ENCODE assay signal across 23 cellular contexts in the genomic region with DNA sequence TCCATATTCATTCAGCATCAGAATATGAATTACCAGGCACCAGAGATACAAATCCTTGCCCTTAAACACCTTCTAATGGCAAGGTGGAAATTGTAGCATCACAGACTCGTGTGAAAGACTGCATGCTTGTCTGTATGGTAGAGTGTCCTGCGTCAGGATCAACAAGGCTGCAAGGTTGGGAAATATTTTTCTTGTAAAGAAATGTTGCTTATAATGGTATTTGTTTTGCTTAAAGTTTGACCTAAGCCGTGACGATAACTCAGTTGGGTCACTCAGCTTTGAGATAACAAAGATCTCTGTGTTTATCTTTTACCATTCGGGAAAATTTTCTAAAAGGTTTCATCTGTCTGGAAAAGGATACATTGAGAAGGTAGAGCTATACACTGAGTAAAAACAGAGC.
DNase-seq lines count a peak whose midpoint lies in the region; ATAC-seq and TF ChIP-seq lines count a peak whose summit lies in the region.
"Had no signal": no experiment of that assay in that cellular context is flagged by ENCODE, and none has a peak within 500 bp of the region (broad histone marks: within the 10 kb centered on the region; RNA-seq: fewer than 3 reads in every experiment).

No MANE protein-coding gene starts in this region.

- no peak for TF ChIP-seq CTCF in 22Rv1 (IDR thresholded peaks at IDR 0.05)
- TF ChIP-seq CTCF in cardiac fibroblast (IDR thresholded peaks at IDR 0.05; ENCODE audit: low read depth, low read length): no peak
- no peak for TF ChIP-seq CTCF in osteoblast (IDR thresholded peaks at IDR 0.05; ENCODE audit: extremely low read depth, low read depth, low read length)

- H3K36me3 ChIP-seq in osteoblast (ENCODE audit: insufficient read depth, low read length): no peaks in the 10 kb centered on the region
- H3K36me3 ChIP-seq: colonic mucosa, esophagus muscularis mucosa, gastrocnemius medialis, WERI-Rb-1 had no signal

- no peak overlapping the region for H2AFZ ChIP-seq in osteoblast (ENCODE audit: low read length)

- H3K4me3 ChIP-seq in cardiac fibroblast (replicated peaks in 1 of 2; ENCODE audit: low read depth in 2 of 2, low read length in 2 of 2) (no peak overlapping the region), osteoblast (ENCODE audit: insufficient read depth, low read length) (no peak overlapping the region)
- H3K4me3 ChIP-seq: colonic mucosa, esophagus muscularis mucosa, gastrocnemius medialis had no signal

- peak overlapping the region; percentile 39 for H3K4me2 ChIP-seq in osteoblast (ENCODE audit: insufficient read depth, low read length)

- no peaks in the 10 kb centered on the region for H3K79me2 ChIP-seq in osteoblast (ENCODE audit: insufficient read depth, low read length)

- H3K27me3 ChIP-seq in osteoblast (ENCODE audit: insufficient read depth, low read length): no peaks in the 10 kb centered on the region
- H3K27me3 ChIP-seq: colonic mucosa, gastrocnemius medialis had no signal

- peaks cover 42% of the 10 kb centered on the region for H3K4me1 ChIP-seq in osteoblast (ENCODE audit: insufficient read depth, low read length)
- H3K4me1 ChIP-seq: colonic mucosa, esophagus muscularis mucosa, gastrocnemius medialis had no signal

- H3K27ac ChIP-seq in 22Rv1 (peak overlapping the region; percentile 92), osteoblast (ENCODE audit: low read depth, low read length) (peak overlapping the region; percentile 92)
- H3K27ac ChIP-seq: colonic mucosa, esophagus muscularis mucosa, gastrocnemius medialis, WERI-Rb-1 had no signal

- no peaks in the 10 kb centered on the region for H3K9me3 ChIP-seq in osteoblast (ENCODE audit: low read depth, low read length)
- H3K9me3 ChIP-seq: colonic mucosa, esophagus muscularis mucosa, gastrocnemius medialis had no signal

- no peak for ATAC-seq in HG02678 (IDR thresholded peaks at IDR 0.05; ENCODE audit: unreplicated experiment)
- ATAC-seq: activated T-cell treated with anti-CD3 and anti-CD28 coated beads, Interleukin-2, amount 50 U/mL, for 4 hours; gastrocnemius medialis; stimulated activated naive B cell treated with anti-CD40 and anti-IgM and Interleukin-4, amounts not matched to agents 10 μg/mL and 1 μg/mL and 100 μg/mL, for 72 hours had no signal

- DNase-seq in NCI-H460 (ENCODE audit: extremely low read depth, low read depth): peak; percentile 98
- peak; percentile 47 to 50 for DNase-seq in cardiac fibroblast (ENCODE audit: low read depth in 2 of 2)
- no peak for DNase-seq in osteoblast (ENCODE audit: insufficient read length, low spot score, missing footprints)
- no peak for DNase-seq in amniotic stem cell (lab: John Stamatoyannopoulos, UW)
- no peak for DNase-seq in LoVo (ENCODE audit: low spot score)
- DNase-seq in NCI-H1694 (lab: John Stamatoyannopoulos, UW): no peak
- DNase-seq: activated CD4-positive, alpha-beta T cell treated with anti-CD3 and anti-CD28 coated beads, Interleukin-2, amount 10 ng/mL, durations not matched to agents 24 days and 14 days; activated naive CD4-positive, alpha-beta T cell treated with Interleukin-2 at 50 U/mL for 16 hours; activated T-cell treated with anti-CD3 and anti-CD28 coated beads, Interleukin-2, amount 50 U/mL, for 4 hours; AML-193; CD4-positive, alpha-beta T cell; colonic mucosa; gastrocnemius medialis; hippocampal formation; immature natural killer cell; NCI-H1105; NCI-H2029; NCI-H774; stimulated activated naive B cell treated with anti-CD40 and anti-IgM and Interleukin-4, amounts not matched to agents 10 μg/mL and 1 μg/mL and 100 μg/mL, for 72 hours; WERI-Rb-1 had no signal

- no peaks in the 10 kb centered on the region for H4K20me1 ChIP-seq in osteoblast (ENCODE audit: insufficient read depth, low read length)

Comparison
In these comparisons a context has a peak if more than half of its experiments do, and no peak if none do; other contexts are left out.
1. DNase-seq: peak in NCI-H460 (single experiment) and cardiac fibroblast (2 of 2); none in osteoblast (single experiment), amniotic stem cell (single experiment), LoVo (single experiment) and NCI-H1694 (single experiment).